Comparison of ENCODE assay signal across 8 cellular contexts in the genomic region with DNA sequence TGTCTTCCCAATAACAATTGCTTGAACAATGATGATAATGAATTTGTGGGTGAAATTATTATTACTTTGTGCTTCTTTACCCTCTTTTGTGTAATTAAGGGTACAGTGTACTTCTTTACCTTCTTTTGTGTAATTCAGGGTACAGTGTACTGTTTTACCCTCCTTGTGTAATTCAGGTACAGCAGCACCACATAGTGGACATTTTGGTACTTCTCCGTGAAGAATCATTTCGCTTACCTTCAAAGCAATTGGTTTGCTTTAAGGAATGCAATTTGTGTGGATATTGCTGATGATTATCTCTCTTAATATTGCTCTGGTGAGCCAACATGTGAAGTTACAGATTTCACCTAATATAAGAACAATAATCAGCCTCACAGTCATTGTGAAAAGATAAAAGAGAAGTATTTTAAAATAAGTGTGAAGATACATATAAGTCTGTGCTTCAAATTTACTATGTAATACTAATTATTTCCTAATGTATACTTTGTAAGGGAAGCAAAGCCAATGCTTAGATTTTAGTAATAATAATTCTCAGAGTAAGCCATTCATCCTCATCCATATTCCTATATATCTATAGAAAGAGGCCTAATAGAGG. TPM values are rescaled to one million over a fixed set of nuclear protein-coding genes. Genes with fewer than 3 reads are reported as not detected.
DNase-seq lines count a peak whose midpoint lies in the region; ATAC-seq, FAIRE-seq and TF ChIP-seq lines count a peak whose summit lies in the region.

No MANE protein-coding gene starts in this region.

- no peak overlapping the region for H3K4me3 Mint-ChIP-seq in activated CD8-positive, alpha-beta memory T cell treated with anti-CD3 and anti-CD28 coated beads, Interleukin-2, amount 10 ng/mL, durations not matched to agents 7 days and 5 days
- no peak overlapping the region for H3K4me3 Mint-ChIP-seq in endodermal cell

- no peaks in the 10 kb centered on the region for H3K36me3 ChIP-seq in endodermal cell (ENCODE audit: control insufficient read depth, insufficient read depth, low read length)

- H3K27me3 Mint-ChIP-seq in activated CD8-positive, alpha-beta memory T cell treated with anti-CD3 and anti-CD28 coated beads, Interleukin-2, amount 10 ng/mL, durations not matched to agents 7 days and 5 days, result peaks cover 22% of the 10 kb centered on the region
- no peaks in the 10 kb centered on the region for H3K27me3 Mint-ChIP-seq in endodermal cell (ENCODE audit: insufficient read depth)

- H3K36me3 Mint-ChIP-seq in activated CD8-positive, alpha-beta memory T cell treated with anti-CD3 and anti-CD28 coated beads, Interleukin-2, amount 10 ng/mL, durations not matched to agents 7 days and 5 days, result no peaks in the 10 kb centered on the region
- H3K36me3 Mint-ChIP-seq in endodermal cell (ENCODE audit: low read depth), result no peaks in the 10 kb centered on the region

- H3K9me3 ChIP-seq in endodermal cell (ENCODE audit: control insufficient read depth, low read length), result no peaks in the 10 kb centered on the region

- 0 to 39% methylated on average over 1 to 2 of the region's 2 CpGs for WGBS in endodermal cell (ENCODE audit: insufficient coverage in 1 of 2, insufficient read length in 1 of 2), 2 experiments

- H3K4me1 ChIP-seq in endodermal cell (ENCODE audit: control insufficient read depth, insufficient read depth, low read length), result no peaks in the 10 kb centered on the region

- no peaks in the 10 kb centered on the region for H3K27me3 ChIP-seq in endodermal cell (ENCODE audit: control insufficient read depth, insufficient read depth, low read length, poor library complexity, severe bottlenecking)

- no peak overlapping the region for H3K27ac Mint-ChIP-seq in activated CD8-positive, alpha-beta memory T cell treated with anti-CD3 and anti-CD28 coated beads, Interleukin-2, amount 10 ng/mL, durations not matched to agents 7 days and 5 days
- H3K27ac Mint-ChIP-seq in endodermal cell, result no peak overlapping the region

- no peak overlapping the region for H3K9ac ChIP-seq in endodermal cell (ENCODE audit: extremely low read depth, low read length, poor library complexity, severe bottlenecking)

- no peak overlapping the region for H3K27ac ChIP-seq in endodermal cell (ENCODE audit: low read depth, low read length)

- CTCF ChIA-PET in activated CD8-positive, alpha-beta memory T cell treated with anti-CD3 and anti-CD28 coated beads, Interleukin-2, amount 10 ng/mL, durations not matched to agents 7 days and 5 days (lab: Charles Lee), result interaction anchor here (0.7 to 1.6 kb wide), 6 partner anchors 8 to 572 kb away, joined by 3 to 4 read pairs (median 3); no protein-coding TSS in a partner anchor

- peak; percentile 79 for ATAC-seq in activated CD8-positive, alpha-beta memory T cell treated with anti-CD3 and anti-CD28 coated beads, Interleukin-2, amount 10 ng/mL, durations not matched to agents 7 days and 5 days
- peak; percentile 87 for ATAC-seq in HG03575 (IDR thresholded peaks at IDR 0.05; ENCODE audit: extremely low read depth, insufficient number of reproducible peaks, low FRiP score, unreplicated experiment)

- no peak overlapping the region for H3K4me3 ChIP-seq in endodermal cell (ENCODE audit: low read length)

- no peaks in the 10 kb centered on the region for H3K9me3 Mint-ChIP-seq in activated CD8-positive, alpha-beta memory T cell treated with anti-CD3 and anti-CD28 coated beads, Interleukin-2, amount 10 ng/mL, durations not matched to agents 7 days and 5 days (ENCODE audit: low read depth)
- H3K9me3 Mint-ChIP-seq in endodermal cell, result no peaks in the 10 kb centered on the region

- TF ChIP-seq CTCF in GM20000 (IDR thresholded peaks at IDR 0.05; ENCODE audit: extremely low read depth, missing control alignments) (peak; percentile 64), endodermal cell (conservative IDR thresholded peaks at IDR 0.05) (peak; percentile 92)

- peak; percentile 52 for DNase-seq in activated CD8-positive, alpha-beta memory T cell treated with anti-CD3 and anti-CD28 coated beads, Interleukin-2, amount 10 ng/mL, durations not matched to agents 7 days and 5 days
- no peak for DNase-seq in activated CD8-positive, alpha-beta memory T cell treated with anti-CD3 and anti-CD28 coated beads for 24 hours
- DNase-seq in GM20000 (ENCODE audit: low spot score) (peak; percentile 37), RCC 7860 (ENCODE audit: low spot score) (peak; percentile 18), endodermal cell (peak; percentile 65), midbrain (lab: John Stamatoyannopoulos, UW) (peak; percentile 51), T1000 (lab: John Stamatoyannopoulos, UW) (no peak)

- H3K4me1 Mint-ChIP-seq in activated CD8-positive, alpha-beta memory T cell treated with anti-CD3 and anti-CD28 coated beads, Interleukin-2, amount 10 ng/mL, durations not matched to agents 7 days and 5 days, result no peaks in the 10 kb centered on the region
- H3K4me1 Mint-ChIP-seq in endodermal cell, result peaks cover 11% of the 10 kb centered on the region

- peak; percentile 41 for FAIRE-seq in RCC 7860 (lab: Jason Lieb, UNC)

RNA-seq across cellular contexts. Expression of a gene that starts 27.2 kb away (rescaled TPM):
- 10 to 100 TPM; 22.0 to 25.9 TPM for total RNA-seq in activated CD8-positive, alpha-beta memory T cell treated with anti-CD3 and anti-CD28 coated beads, Interleukin-2, amount 10 ng/mL, durations not matched to agents 7 days and 5 days
- 10 to 100 TPM; 42.5 to 48.6 TPM for total RNA-seq in endodermal cell
- 36.3 TPM for polyA plus RNA-seq in endodermal cell (2013, experiment 1 of 2)
- 34.6 TPM for polyA plus RNA-seq in endodermal cell (2013, experiment 2 of 2)

Comparison
In these comparisons a context has a peak if more than half of its experiments do, and no peak if none do; other contexts are left out.
1. DNase-seq: peak in activated CD8-positive, alpha-beta memory T cell treated with anti-CD3 and anti-CD28 coated beads, Interleukin-2, amount 10 ng/mL, durations not matched to agents 7 days and 5 days (single experiment), GM20000 (single experiment), RCC 7860 (single experiment), endodermal cell (single experiment) and midbrain (single experiment); none in activated CD8-positive, alpha-beta memory T cell treated with anti-CD3 and anti-CD28 coated beads for 24 hours (single experiment) and T1000 (single experiment).